Comparison of ENCODE assay signal across 13 cellular contexts in the genomic region with DNA sequence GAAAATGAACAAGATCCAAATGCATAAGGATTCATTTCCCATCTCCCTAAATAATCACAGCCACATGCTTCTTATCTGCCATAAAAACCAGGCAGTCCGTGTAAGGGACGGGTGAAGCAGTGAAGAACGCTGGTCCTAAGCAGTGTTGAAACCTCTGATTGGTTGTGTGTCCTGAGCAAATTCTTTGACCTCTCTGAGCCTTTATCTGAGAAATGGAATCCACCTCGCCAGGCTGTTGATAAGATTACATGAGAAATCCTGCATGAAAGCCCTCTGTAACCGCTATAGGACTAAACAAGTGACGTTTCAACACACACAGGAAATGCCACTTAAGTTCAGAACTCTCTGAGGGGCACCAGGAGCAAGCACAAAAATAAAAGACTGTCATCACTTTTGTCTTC. TPM values are rescaled to one million over a fixed set of nuclear protein-coding genes. Genes with fewer than 3 reads are reported as not detected.
DNase-seq lines count a peak whose midpoint lies in the region; ATAC-seq, FAIRE-seq and TF ChIP-seq lines count a peak whose summit lies in the region.
"Had no signal": no experiment of that assay in that cellular context is flagged by ENCODE, and none has a peak within 500 bp of the region (broad histone marks: within the 10 kb centered on the region; RNA-seq: fewer than 3 reads in every experiment).

No MANE protein-coding gene starts in this region.

- H3K36me3 ChIP-seq in CD8-positive, alpha-beta memory T cell (ENCODE audit: insufficient read depth, low read length), result no peaks in the 10 kb centered on the region
- H3K36me3 ChIP-seq in GM23248 (ENCODE audit: low read depth) (no peaks in the 10 kb centered on the region), GM12878 (ENCODE audit: control insufficient read depth in 2 of 2, insufficient read depth in 2 of 2, low read length in 1 of 2) (no peaks in the 10 kb centered on the region), SK-N-SH (replicated peaks in 1 of 2; ENCODE audit: control insufficient read depth in 1 of 2, insufficient read depth in 2 of 2, low read length in 1 of 2) (no peaks in the 10 kb centered on the region)
- H3K36me3 ChIP-seq: left lung had no signal

- H4K20me1 ChIP-seq in GM23248 (ENCODE audit: insufficient read depth), result no peaks in the 10 kb centered on the region
- no peaks in the 10 kb centered on the region for H4K20me1 ChIP-seq in GM12878 (ENCODE audit: control insufficient read depth, insufficient read depth)
- no peaks in the 10 kb centered on the region for H4K20me1 ChIP-seq in SK-N-SH (ENCODE audit: insufficient read depth)

- H3K9me3 ChIP-seq in CD8-positive, alpha-beta memory T cell (ENCODE audit: low read length), result no peaks in the 10 kb centered on the region
- H3K9me3 ChIP-seq in GM23248 (ENCODE audit: low read depth), result no peaks in the 10 kb centered on the region
- H3K9me3 ChIP-seq in GM12878 (replicated peaks; ENCODE audit: control insufficient read depth, insufficient read depth, low read length), result no peaks in the 10 kb centered on the region; the same call in 2 of the 3 replicates
- H3K9me3 ChIP-seq in SK-N-SH, result no peaks in the 10 kb centered on the region
- H3K9me3 ChIP-seq: left lung had no signal

- H2AFZ ChIP-seq in GM23248, result peak overlapping the region; percentile 30; the same call in 1 of the 2 replicates
- peak overlapping the region; percentile 58 for H2AFZ ChIP-seq in GM12878 (ENCODE audit: control insufficient read depth, low read depth, low read length)
- no peak overlapping the region for H2AFZ ChIP-seq in SK-N-SH (ENCODE audit: low read depth)

- TF ChIP-seq RAD21 in GM12878 (IDR thresholded peaks at IDR 0.05; ENCODE audit: insufficient read depth, low read depth, low read length) (no peak), SK-N-SH (IDR thresholded peaks at IDR 0.05; ENCODE audit: low read length) (no peak)

- CTCF ChIA-PET in CD8-positive, alpha-beta memory T cell (lab: Charles Lee), result no interaction called here
- CTCF ChIA-PET in GM12878 (lab: Yijun Ruan, JAX), result no interaction called here
- CTCF ChIA-PET in SK-N-SH (lab: Yijun Ruan, JAX), result interaction anchor here (1.2 to 2.1 kb wide), 2 partner anchors 24 to 55 kb away, joined by 4 to 6 read pairs; no protein-coding TSS in a partner anchor

- no peak overlapping the region for H3K9ac ChIP-seq in GM23248
- H3K9ac ChIP-seq in GM12878 (ENCODE audit: control insufficient read depth, insufficient read depth, low read length), result no peak overlapping the region
- no peak overlapping the region for H3K9ac ChIP-seq in SK-N-SH

- peak overlapping the region in 6 of 8 donors; percentile 22 to 83 (median 63) for H3K27ac Mint-ChIP-seq in CD8-positive, alpha-beta memory T cell
- H3K27ac Mint-ChIP-seq in natural killer cell, result peak overlapping the region; percentile 89 to 90

- no peaks in the 10 kb centered on the region for H3K9me3 Mint-ChIP-seq in CD8-positive, alpha-beta memory T cell
- no peaks in the 10 kb centered on the region for H3K9me3 Mint-ChIP-seq in natural killer cell

- no peak overlapping the region for H3K4me3 ChIP-seq in CD8-positive, alpha-beta memory T cell (ENCODE audit: low read length)
- H3K4me3 ChIP-seq in GM23248 (peak overlapping the region; percentile 32), GM12878 (no peak overlapping the region), SK-N-SH (ENCODE audit: low read depth in 2 of 2, low read length in 1 of 2) (no peak overlapping the region)

- H3K27ac ChIP-seq in CD8-positive, alpha-beta memory T cell (ENCODE audit: low read depth, low read length), result no peak overlapping the region
- H3K27ac ChIP-seq in GM23248 (0 out of 2 replicates have a peak overlapping the region, but pooled peaks have one; percentile 10), GM12878 (ENCODE audit: control insufficient read depth, insufficient read depth) (no peak overlapping the region), SK-N-SH (ENCODE audit: low read depth in 2 of 2, low read length in 1 of 2) (no peak overlapping the region)

- peaks cover 15 to 19% (median 17%) of the 10 kb centered on the region in 3 donors for H3K4me1 Mint-ChIP-seq in CD8-positive, alpha-beta memory T cell
- H3K4me1 Mint-ChIP-seq in natural killer cell, result peaks cover 57 to 60% of the 10 kb centered on the region in 2 donors

- H3K27me3 ChIP-seq in CD8-positive, alpha-beta memory T cell (ENCODE audit: insufficient read depth, low read length, poor library complexity, severe bottlenecking), result no peaks in the 10 kb centered on the region
- H3K27me3 ChIP-seq in GM23248 (replicated peaks; ENCODE audit: insufficient read depth) (no peaks in the 10 kb centered on the region), GM12878 (replicated peaks in 1 of 2; ENCODE audit: control insufficient read depth in 2 of 2, insufficient read depth in 2 of 2, low read length in 1 of 2) (no peaks in the 10 kb centered on the region; a peak in 2 of 4 replicates), SK-N-SH (ENCODE audit: insufficient read depth) (peaks cover 4% of the 10 kb centered on the region; the same call in 1 of the 2 replicates)

- H3F3A ChIP-seq in GM23248 (ENCODE audit: insufficient read depth) (peaks cover 15% of the 10 kb centered on the region; the same call in 1 of the 2 replicates), SK-N-SH (replicated peaks; ENCODE audit: insufficient read depth) (no peaks in the 10 kb centered on the region)

- peak overlapping the region; percentile 75 for H3K4me2 ChIP-seq in GM23248 (ENCODE audit: unreplicated experiment)
- H3K4me2 ChIP-seq in GM12878 (ENCODE audit: control insufficient read depth, insufficient read depth), result peak overlapping the region; percentile 46
- no peak overlapping the region for H3K4me2 ChIP-seq in SK-N-SH

- peaks cover 4 to 9% of the 10 kb centered on the region in 2 donors for H3K27me3 Mint-ChIP-seq in CD8-positive, alpha-beta memory T cell
- H3K27me3 Mint-ChIP-seq in natural killer cell (ENCODE audit: low read depth in 2 of 2), result no peaks in the 10 kb centered on the region

- H3K79me2 ChIP-seq in GM23248 (ENCODE audit: insufficient read depth), result peaks cover 14% of the 10 kb centered on the region
- H3K79me2 ChIP-seq in GM12878 (ENCODE audit: control insufficient read depth, insufficient read depth, low read length), result no peaks in the 10 kb centered on the region
- H3K79me2 ChIP-seq in SK-N-SH (ENCODE audit: insufficient read depth), result no peaks in the 10 kb centered on the region

- H3K4me1 ChIP-seq in CD8-positive, alpha-beta memory T cell (ENCODE audit: insufficient read depth, low read length), result peaks cover 17% of the 10 kb centered on the region
- H3K4me1 ChIP-seq in GM23248 (ENCODE audit: insufficient read depth), result peaks cover 24% of the 10 kb centered on the region
- H3K4me1 ChIP-seq in GM12878 (ENCODE audit: control insufficient read depth, insufficient read depth, low read length), result peaks cover 17% of the 10 kb centered on the region
- H3K4me1 ChIP-seq in SK-N-SH (ENCODE audit: control insufficient read depth in 1 of 2, insufficient read depth in 2 of 2, low read depth in 1 of 2, low read length in 1 of 2), result no peaks in the 10 kb centered on the region

- no peak for TF ChIP-seq POLR2A in GM12878 (IDR thresholded peaks at IDR 0.05; ENCODE audit: low read depth, low read length)

- H3K36me3 Mint-ChIP-seq in CD8-positive, alpha-beta memory T cell, result peaks cover 0 to 4% (median 0%) of the 10 kb centered on the region in 3 donors
- H3K36me3 Mint-ChIP-seq in natural killer cell, result no peaks in the 10 kb centered on the region

- no peak for TF ChIP-seq CTCF in GM12878 (IDR thresholded peaks at IDR 0.05 in 2 of 3, conservative IDR thresholded peaks at IDR 0.05 in 1 of 3; ENCODE audit: control insufficient read depth in 2 of 3, extremely low read depth in 1 of 3, insufficient read depth in 1 of 3, low read depth in 3 of 3, low read length in 3 of 3)
- TF ChIP-seq CTCF in natural killer cell (IDR thresholded peaks at IDR 0.05), result no peak
- no peak for TF ChIP-seq CTCF in SK-N-SH (IDR thresholded peaks at IDR 0.05)

- 26 to 27% methylated on average over 6 of the region's 6 CpGs for WGBS in GM23248 (ENCODE audit: low coverage in 1 of 2, low lambda C conversion rate in 2 of 2, missing lambda C conversion rate in 2 of 2), 2 experiments
- WGBS in GM12878 (ENCODE audit: insufficient coverage, insufficient replicate concordance, low lambda C conversion rate, missing lambda C conversion rate), result 15% methylated on average over 6 of the region's 6 CpGs
- 5% methylated on average over 6 of the region's 6 CpGs for whole genome bisulfite sequencing in SK-N-SH (ENCODE audit: low lambda C conversion rate)

- DNase-seq in CD8-positive, alpha-beta memory T cell, result no peak
- DNase-seq in GM23248, result peak; percentile 38
- DNase-seq in GM12878 (ENCODE audit: low read depth, low spot score), result no peak
- DNase-seq in natural killer cell, result no peak
- DNase-seq in SK-N-SH, result no peak
- no peak for DNase-seq in stimulated activated CD4-positive, alpha-beta T cell treated with anti-CD3 and anti-CD28 coated beads, Interleukin-4, amount 100 ng/mL, for 4 hours
- no peak for DNase-seq in AG08396 (ENCODE audit: low spot score)
- DNase-seq: HCEC 1CT, left lung, NCI-H2029 treated with DMSO at 0.1 percent for 48 hours had no signal

- SMC1A ChIA-PET in GM12878 (lab: Charles Lee; ENCODE audit: uncharacterized antibody, unreplicated experiment), result no interaction called here

- no TSS peak for BruUV-seq in GM12878 (replicated peaks; lab: Mats Ljungman, UMichigan)

- no peak for FAIRE-seq in GM12878 (lab: Jason Lieb, UNC)
- FAIRE-seq: frontal cortex had no signal

- peak overlapping the region in 1 of 7 donors; percentile 39 for H3K4me3 Mint-ChIP-seq in CD8-positive, alpha-beta memory T cell
- H3K4me3 Mint-ChIP-seq in natural killer cell, result peak overlapping the region; percentile 61

- in situ Hi-C loops in GM23248 (cut with MboI) (no loop called here), GM12878 (cut with MboI) (no loop called here)

- intact Hi-C loops in GM12878 (cut with micrococcal nuclease; ENCODE audit: unreplicated experiment) (no loop called here), natural killer cell (cut with micrococcal nuclease) (loop anchor here (1.0 to 2.0 kb wide), 2 partner anchors 15 to 26 kb away; no protein-coding TSS in a partner anchor)

- RAD21 ChIA-PET in GM12878 (lab: Charles Lee; ENCODE audit: unreplicated experiment), result interaction anchor here (0.6 to 1.1 kb wide), 2 partner anchors 162 to 247 kb away, joined by 3 read pairs; no protein-coding TSS in a partner anchor

- ATAC-seq in GM12878, result peak; percentile 80
- peak; percentile 72 to 81 (median 81) for ATAC-seq in natural killer cell
- ATAC-seq in HG03280 (IDR thresholded peaks at IDR 0.05; ENCODE audit: unreplicated experiment), result no peak

- no peak for TF ChIP-seq EP300 in GM12878 (IDR thresholded peaks at IDR 0.05; ENCODE audit: borderline replicate concordance in 1 of 2, control insufficient read depth in 1 of 2, low read depth in 2 of 2, low read length in 2 of 2)
- TF ChIP-seq EP300 in SK-N-SH (IDR thresholded peaks at IDR 0.05; ENCODE audit: borderline replicate concordance in 1 of 2, low read depth in 1 of 2, low read length in 1 of 2), result no peak

- POLR2A ChIA-PET in CD8-positive, alpha-beta memory T cell (lab: Charles Lee), result no interaction called here
- POLR2A ChIA-PET in GM12878 (lab: Charles Lee) (no interaction called here), SK-N-SH (lab: Yijun Ruan, JAX) (no interaction called here)

- H3K9me2 ChIP-seq in GM23248 (ENCODE audit: insufficient read depth) (no peaks in the 10 kb centered on the region), SK-N-SH (no peaks in the 10 kb centered on the region)

RNA-seq across cellular contexts. Expression of gene GAS7, which starts 26.8 kb away (rescaled TPM):
- 1 to 10 TPM; 1.9 to 3.3 TPM for total RNA-seq in CD8-positive, alpha-beta memory T cell
- polyA plus RNA-seq in CD8-positive, alpha-beta memory T cell, result 4.4 TPM
- 13.4 and 15.0 TPM in 2 replicates for total RNA-seq in GM23248 (2014; rRNA removed; shearing (Covaris generic))
- polyA plus RNA-seq in GM23248 (2016; fragmentation: Nextera tagmentation; extraction: Ambion mirVana), result 6.7 TPM in 2 replicates
- 0.27 and 0.33 TPM in 2 replicates for total RNA-seq in GM12878 (2013; cell fraction: nucleolus; rRNA removed)
- 19.9 and 25.0 TPM in 2 replicates for total RNA-seq in GM12878 (2014; rRNA removed)
- 23.1 and 26.0 TPM in 2 replicates for total RNA-seq in GM12878 (2014; rRNA removed; fragmentation: Illumina TruSeq; extraction: Trizol)
- 53.4 and 57.0 TPM in 2 replicates for total RNA-seq in GM12878 (2021)
- 2.3 TPM for polyA plus RNA-seq in GM12878 (2011; ENCODE audit: low read depth)
- 27.2 and 30.2 TPM in 2 replicates for polyA plus RNA-seq in GM12878 (2011; rRNA removed)
- 30.5 and 31.0 TPM in 2 replicates for polyA plus RNA-seq in GM12878 (2011; cell fraction: cytosol; rRNA removed)
- 24.5 and 33.4 TPM in 2 replicates for polyA plus RNA-seq in GM12878 (2011; cell fraction: nucleus; rRNA removed)
- polyA plus RNA-seq in GM12878 (2012), result 4.4 and 7.7 TPM in 2 replicates
- polyA plus RNA-seq in GM12878 (2014; fragmentation: Illumina TruSeq; extraction: Trizol), result 28.7 and 34.1 TPM in 2 replicates
- polyA plus RNA-seq in GM12878 (2014; fragmentation: Nextera tagmentation; extraction: Ambion mirVana), result 1 to 10 TPM; 2.3 to 2.9 TPM
- polyA plus RNA-seq in GM12878 (2014; rRNA removed), result 26.2 and 26.5 TPM in 2 replicates
- 10 to 100 TPM; 19.3 to 20.9 TPM for polyA plus RNA-seq in GM12878 (2016; fragmentation: Nextera tagmentation; extraction: Ambion mirVana)
- 29.4 and 43.3 TPM in 2 replicates for polyA minus RNA-seq in GM12878 (2011; rRNA and poly(A)+ RNA removed)
- 12.8 and 14.9 TPM in 2 replicates for polyA minus RNA-seq in GM12878 (2011; cell fraction: cytosol; rRNA and poly(A)+ RNA removed)
- polyA minus RNA-seq in GM12878 (2011; cell fraction: nucleus; rRNA and poly(A)+ RNA removed), result 13.3 and 24.4 TPM in 2 replicates
- 10 to 100 TPM; 70.7 to 89.1 (median 84.8) TPM for total RNA-seq in natural killer cell
- 0.12 and 0.24 TPM in 2 replicates for polyA plus RNA-seq in SK-N-SH (2012; rRNA removed)
- 0.05 and 0.39 TPM in 2 replicates for polyA plus RNA-seq in SK-N-SH (2012; cell fraction: cytosol; rRNA removed)
- 0.16 and 0.25 TPM in 2 replicates for polyA plus RNA-seq in SK-N-SH (2012; cell fraction: nucleus; rRNA removed)
- total RNA-seq: pulmonary artery endothelial cell had no signal
